8 cellular contexts compared by ENCODE assay signal in the genomic region with DNA sequence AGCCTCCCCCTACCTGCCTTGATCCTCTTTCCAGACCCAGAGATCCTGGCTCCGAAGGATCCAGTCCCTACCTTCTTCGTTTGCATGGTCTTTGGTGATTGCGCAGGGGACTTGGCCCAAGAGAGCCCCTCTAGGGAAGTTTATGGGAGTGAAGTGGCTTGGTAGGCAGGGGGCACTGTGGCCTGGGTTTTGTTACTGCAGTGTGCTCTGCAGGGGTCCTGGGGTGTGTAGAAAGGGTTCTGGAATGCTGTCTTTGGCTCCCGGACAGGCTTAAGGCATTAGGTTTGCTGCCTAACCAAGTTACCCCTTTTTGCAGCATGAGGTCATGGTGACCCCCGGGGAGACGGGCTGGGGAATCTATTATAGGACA. TPM values are rescaled to one million over a fixed set of nuclear protein-coding genes. Genes with fewer than 3 reads are reported as not detected.
A peak's percentile ranks its signal among the peaks of the same experiment; 100 is the strongest.
DNase-seq lines count a peak whose midpoint lies in the region; ATAC-seq and TF ChIP-seq lines count a peak whose summit lies in the region.

No MANE protein-coding gene starts in this region.

- no peak for ATAC-seq in heart left ventricle
- ATAC-seq in left cardiac atrium, result no peak
- no peak for ATAC-seq in lower lobe of right lung
- no peak for ATAC-seq in HG02678 (IDR thresholded peaks at IDR 0.05; ENCODE audit: unreplicated experiment)
- ATAC-seq in GM21423 (IDR thresholded peaks at IDR 0.05; ENCODE audit: unreplicated experiment), result no peak

- peaks cover 0 to 42% (median 31%) of the 10 kb centered on the region in 9 donors for H3K36me3 ChIP-seq in heart left ventricle
- H3K36me3 ChIP-seq in lower lobe of right lung, result peaks cover 30% of the 10 kb centered on the region
- no peaks in the 10 kb centered on the region for H3K36me3 ChIP-seq in uterus

- no peak for TF ChIP-seq POLR2A in heart left ventricle (IDR thresholded peaks at IDR 0.05)
- no peak for TF ChIP-seq POLR2A in uterus (IDR thresholded peaks at IDR 0.05)

- H3K27me3 ChIP-seq in heart left ventricle (peaks cover 0 to 3% (median 0%) of the 10 kb centered on the region in 9 donors), lower lobe of right lung (ENCODE audit: low read depth) (no peaks in the 10 kb centered on the region), uterus (no peaks in the 10 kb centered on the region)

- no peaks in the 10 kb centered on the region for H3K9me3 ChIP-seq in heart left ventricle
- no peaks in the 10 kb centered on the region for H3K9me3 ChIP-seq in lower lobe of right lung
- no peaks in the 10 kb centered on the region for H3K9me3 ChIP-seq in uterus

- DNase-seq in heart left ventricle (no peak), left cardiac atrium (no peak), astrocyte of the cerebellum (ENCODE audit: low read depth) (peak; percentile 67), lower lobe of right lung (no peak), uterus (no peak), germinal center (ENCODE audit: low spot score) (no peak)

- WGBS in heart left ventricle, 4 donors, result 70 to 79% (median 75%) methylated on average over 6 of the region's 6 CpGs

- peak overlapping the region in 8 of 12 donors; percentile 9 to 94 (median 54) for H3K27ac ChIP-seq in heart left ventricle
- H3K27ac ChIP-seq in lower lobe of right lung, result peak overlapping the region; percentile 46
- H3K27ac ChIP-seq in uterus, result peak overlapping the region; percentile 92 to 96

- intact Hi-C loops in heart left ventricle (cut with DNase I) (loop anchor here in 3 of 10 donors (5.0 to 10.0 kb wide), 2 partner anchors 57 to 134 kb away; partner anchors contain the start of genes HAX1 (in 2 of the 3) and TPM3 (in 1 of the 3)), left cardiac atrium (cut with DNase I) (no loop called here), lower lobe of right lung (cut with DNase I) (no loop called here), uterus (cut with DNase I; ENCODE audit: low total_unique reads) (no loop called here)

- peak overlapping the region in 9 of 12 donors; percentile 42 to 72 (median 60) for H3K4me3 ChIP-seq in heart left ventricle
- H3K4me3 ChIP-seq in astrocyte of the cerebellum (ENCODE audit: low read depth, low read length), result peak overlapping the region; percentile 41
- peak overlapping the region; percentile 53 for H3K4me3 ChIP-seq in lower lobe of right lung
- H3K4me3 ChIP-seq in uterus, result peak overlapping the region; percentile 34 to 41

- in situ Hi-C loops in astrocyte of the cerebellum (cut with HindIII; ENCODE audit: low sequenced_read_pairs), result no loop called here

- TF ChIP-seq CTCF in heart left ventricle (IDR thresholded peaks at IDR 0.05) (peak in 2 of 12 donors; percentile 13 to 20), astrocyte of the cerebellum (IDR thresholded peaks at IDR 0.05; ENCODE audit: low read depth, low read length, missing control alignments) (peak; percentile 68), lower lobe of right lung (IDR thresholded peaks at IDR 0.05) (no peak), uterus (IDR thresholded peaks at IDR 0.05) (no peak)

- peaks cover 0 to 64% (median 32%) of the 10 kb centered on the region in 12 donors for H3K4me1 ChIP-seq in heart left ventricle
- peaks cover 48% of the 10 kb centered on the region for H3K4me1 ChIP-seq in lower lobe of right lung
- H3K4me1 ChIP-seq in uterus, result peaks cover 14 to 25% of the 10 kb centered on the region in 2 donors

RNA-seq across cellular contexts. Expression of gene ATP8B2, which starts 3.8 kb away (rescaled TPM):
- total RNA-seq in heart left ventricle (10 to 100 TPM in 8 of 9 donors, 1 to 10 TPM in 1; 9.4 to 45.0 (median 15.5) TPM), left cardiac atrium (10 to 100 TPM; 23.7 to 31.0 TPM), lower lobe of right lung (26.0 TPM), uterus (100 to 1,000 TPM in 2 of 4 donors, 10 to 100 TPM in 2; 75.9 to 150 (median 102) TPM)
- polyA plus RNA-seq in heart left ventricle, result 10 to 100 TPM in 1 of 2 donors, 1 to 10 TPM in 1; 7.2 to 18.3 TPM

RNA-seq across cellular contexts. Expression of gene AQP10, which starts 8.2 kb away (rescaled TPM):
- total RNA-seq in heart left ventricle, result under 1 TPM in 6 of 9 donors, not detected in 3; 0.23 to 0.93 (median 0.55) TPM
- 1 to 10 TPM in 1 of 2 donors, under 1 TPM in 1; 0.15 to 1.2 TPM for polyA plus RNA-seq in heart left ventricle
- not detected for total RNA-seq in left cardiac atrium
- total RNA-seq in lower lobe of right lung, result 0.47 TPM
- total RNA-seq in uterus, result not detected

RNA-seq across cellular contexts. Expression of gene HAX1, which starts 56.7 kb away (rescaled TPM):
- total RNA-seq in heart left ventricle (100 to 1,000 TPM; 127 to 230 (median 165) TPM), left cardiac atrium (100 to 1,000 TPM; 112 to 120 TPM), lower lobe of right lung (75.4 TPM), uterus (10 to 100 TPM; 50.5 to 78.8 (median 69.4) TPM)
- polyA plus RNA-seq in heart left ventricle, result 100 to 1,000 TPM; 156 to 308 TPM
